ENCODE assay signal across 8 cellular contexts in the genomic region with DNA sequence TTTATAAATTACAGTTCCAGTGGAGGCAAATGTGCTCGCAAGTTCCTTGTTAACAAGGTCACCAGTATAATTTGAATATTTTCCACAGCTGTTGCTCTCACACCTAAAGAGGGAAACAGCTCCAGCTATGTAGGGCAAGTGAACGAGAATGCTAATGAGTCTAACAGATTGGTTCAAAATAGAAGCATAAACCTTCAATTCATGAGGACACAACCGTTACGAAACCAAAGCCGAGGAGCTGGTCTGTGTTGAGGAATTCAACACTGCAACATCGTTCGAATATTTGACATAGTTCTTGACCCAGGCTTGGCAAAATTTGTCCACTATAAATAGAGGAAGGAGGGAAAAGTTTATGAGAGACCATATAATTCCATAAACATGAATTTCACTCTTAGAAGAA.
DNase-seq lines count a peak whose midpoint lies in the region; ATAC-seq and TF ChIP-seq lines count a peak whose summit lies in the region.

No MANE protein-coding gene starts in this region.

- no peaks in the 10 kb centered on the region for H4K20me1 ChIP-seq in DOHH2 (ENCODE audit: control insufficient read depth, insufficient read depth, low read depth, low read length)

- H3K27ac Mint-ChIP-seq in HFFc6 (peak overlapping the region; percentile 65), T-helper 17 cell (no peak overlapping the region)

- peak; percentile 57 for DNase-seq in HFFc6
- DNase-seq in T-helper 17 cell, result no peak
- no peak for DNase-seq in left lung
- DNase-seq in NCI-H345 treated with DMSO at 0.1 percent for 48 hours (lab: John Stamatoyannopoulos, UW; ENCODE audit: unreplicated experiment), result no peak
- no peak for DNase-seq in prostate gland (ENCODE audit: low spot score)
- no peak for DNase-seq in NCI-H2107 (lab: John Stamatoyannopoulos, UW)
- DNase-seq in NCI-H1694 treated with DMSO at 0.1 percent for 48 hours (lab: John Stamatoyannopoulos, UW), result no peak

- H3K27me3 Mint-ChIP-seq in HFFc6 (ENCODE audit: insufficient read depth), result peaks cover 5% of the 10 kb centered on the region; the same call in 1 of the 2 replicates
- H3K27me3 Mint-ChIP-seq in T-helper 17 cell, result no peaks in the 10 kb centered on the region

- H3K27me3 ChIP-seq in DOHH2 (ENCODE audit: control insufficient read depth, low read length), result no peaks in the 10 kb centered on the region
- no peaks in the 10 kb centered on the region for H3K27me3 ChIP-seq in left lung
- no peaks in the 10 kb centered on the region for H3K27me3 ChIP-seq in prostate gland (replicated peaks; ENCODE audit: insufficient read depth)

- no peak for TF ChIP-seq POLR2A in prostate gland (IDR thresholded peaks at IDR 0.05)

- H3K79me2 ChIP-seq in DOHH2 (ENCODE audit: control insufficient read depth, low read length), result no peaks in the 10 kb centered on the region

- peaks cover 19% of the 10 kb centered on the region for H3F3A ChIP-seq in DOHH2 (ENCODE audit: control insufficient read depth, insufficient read depth)

- ATAC-seq in T-helper 17 cell (no peak), left lung (peak; percentile 52)

- 47% methylated on average over 7 of the region's 7 CpGs for WGBS in prostate gland

- peaks cover 10% of the 10 kb centered on the region for H3K36me3 Mint-ChIP-seq in HFFc6 (ENCODE audit: low read depth)
- H3K36me3 Mint-ChIP-seq in T-helper 17 cell (ENCODE audit: low read depth), result peaks cover 4% of the 10 kb centered on the region

- H3K4me1 Mint-ChIP-seq in HFFc6 (ENCODE audit: low read depth), result peaks cover 47% of the 10 kb centered on the region
- H3K4me1 Mint-ChIP-seq in T-helper 17 cell, result peaks cover 7% of the 10 kb centered on the region

- intact Hi-C loops in left lung (cut with DNase I) (no loop called here), prostate gland (cut with DNase I) (no loop called here)

- peaks cover 10% of the 10 kb centered on the region for H3K9me3 Mint-ChIP-seq in HFFc6

- H3K9me2 ChIP-seq in DOHH2 (replicated peaks; ENCODE audit: control insufficient read depth, low read length), result no peaks in the 10 kb centered on the region

- peak overlapping the region; percentile 87 for H3K4me2 ChIP-seq in DOHH2 (ENCODE audit: low read length)

- H3K4me1 ChIP-seq in DOHH2 (ENCODE audit: control insufficient read depth, low read length) (peaks cover 71% of the 10 kb centered on the region), left lung (no peaks in the 10 kb centered on the region), prostate gland (replicated peaks) (no peaks in the 10 kb centered on the region)

- peak overlapping the region; percentile 73 for H3K4me3 Mint-ChIP-seq in HFFc6
- H3K4me3 Mint-ChIP-seq in T-helper 17 cell, result peak overlapping the region; percentile 54

- no peaks in the 10 kb centered on the region for H3K36me3 ChIP-seq in DOHH2 (ENCODE audit: control insufficient read depth, low read length)
- no peaks in the 10 kb centered on the region for H3K36me3 ChIP-seq in left lung
- H3K36me3 ChIP-seq in prostate gland, result no peaks in the 10 kb centered on the region

- TF ChIP-seq CTCF in DOHH2 (IDR thresholded peaks at IDR 0.05; ENCODE audit: low read depth, low read length, poor library complexity, severe bottlenecking) (no peak), HFFc6 (IDR thresholded peaks at IDR 0.05) (no peak), left lung (IDR thresholded peaks at IDR 0.05) (no peak), prostate gland (IDR thresholded peaks at IDR 0.05) (no peak)

- H3K27ac ChIP-seq in DOHH2 (ENCODE audit: low read depth, low read length), result peak overlapping the region; percentile 89
- H3K27ac ChIP-seq in left lung, result no peak overlapping the region
- H3K27ac ChIP-seq in prostate gland, result no peak overlapping the region

- H3K4me3 ChIP-seq in DOHH2 (ENCODE audit: low read length), result peak overlapping the region; percentile 67
- H3K4me3 ChIP-seq in left lung, result no peak overlapping the region
- H3K4me3 ChIP-seq in prostate gland, result no peak overlapping the region

- H3K9me3 ChIP-seq in DOHH2 (ENCODE audit: control insufficient read depth, insufficient read depth, low read length) (no peaks in the 10 kb centered on the region; the same call in 1 of the 2 replicates), T-helper 17 cell (ENCODE audit: control insufficient read depth, low read length, poor library complexity, severe bottlenecking) (no peaks in the 10 kb centered on the region), left lung (peaks cover 0 to 5% of the 10 kb centered on the region in 2 donors), prostate gland (no peaks in the 10 kb centered on the region)
